24 cellular contexts compared by ENCODE assay signal in genomic region chr1:30727013-30727684, GRCh38. TPM values are rescaled to one million over a fixed set of nuclear protein-coding genes. Genes with fewer than 3 reads are reported as not detected.
A peak's percentile ranks its signal among the peaks of the same experiment; 100 is the strongest.
DNase-seq lines count a peak whose midpoint lies in the region; ATAC-seq and TF ChIP-seq lines count a peak whose summit lies in the region.
"Had no signal": no experiment of that assay in that cellular context is flagged by ENCODE, and none has a peak within 500 bp of the region (broad histone marks: within the 10 kb centered on the region; RNA-seq: fewer than 3 reads in every experiment).

No MANE protein-coding gene starts in this region.

- H3K27ac ChIP-seq in CD4-positive, alpha-beta memory T cell (ENCODE audit: low read depth, low read length): no peak overlapping the region
- H3K27ac ChIP-seq: ascending aorta, lower lobe of right lung had no signal

- no peak overlapping the region for H3K4me3 ChIP-seq in CD4-positive, alpha-beta memory T cell (ENCODE audit: low read length in 2 of 2)
- H3K4me3 ChIP-seq: ascending aorta, lower lobe of right lung had no signal

- H3K9me3 Mint-ChIP-seq in CD4-positive, alpha-beta memory T cell: peaks cover 0 to 2% (median 0%) of the 10 kb centered on the region in 8 donors
- no peaks in the 10 kb centered on the region for H3K9me3 Mint-ChIP-seq in IgD-negative memory B cell
- no peaks in the 10 kb centered on the region for H3K9me3 Mint-ChIP-seq in stimulated activated memory B cell treated with anti-CD40 and anti-IgM and Interleukin-4, amounts not matched to agents 10 μg/mL and 1 μg/mL and 100 μg/mL, for 72 hours
- H3K9me3 Mint-ChIP-seq: HFFc6 had no signal

- CTCF ChIA-PET in CD4-positive, alpha-beta memory T cell (lab: Charles Lee; ENCODE audit: partially characterized antibody): interaction anchor here (0.6 to 14.9 kb wide), 8 partner anchors 7 to 525 kb away, joined by 3 to 687 read pairs (median 4); no protein-coding TSS in a partner anchor
- CTCF ChIA-PET in GM10248 (lab: Yijun Ruan, JAX): interaction anchor here (1.0 to 19.1 kb wide), 8 partner anchors 7 to 202 kb away, joined by 3 to 611 read pairs (median 6); no protein-coding TSS in a partner anchor

- H3K27ac Mint-ChIP-seq in CD4-positive, alpha-beta memory T cell: peak overlapping the region; percentile 25 to 78 (median 48)
- H3K27ac Mint-ChIP-seq in IgD-negative memory B cell: peak overlapping the region in 2 of 3 donors; percentile 63 to 92
- peak overlapping the region; percentile 92 for H3K27ac Mint-ChIP-seq in stimulated activated memory B cell treated with anti-CD40 and anti-IgM and Interleukin-4, amounts not matched to agents 10 μg/mL and 1 μg/mL and 100 μg/mL, for 72 hours
- H3K27ac Mint-ChIP-seq: HFFc6 had no signal

- peak; percentile 16 for TF ChIP-seq POLR2A in erythroblast (IDR thresholded peaks at IDR 0.05; ENCODE audit: low read length)

- intact Hi-C loops in CD4-positive, alpha-beta memory T cell (cut with micrococcal nuclease): no loop called here

- DNase-seq in CD4-positive, alpha-beta memory T cell: no peak
- no peak for DNase-seq in erythroblast (lab: John Stamatoyannopoulos, UW)
- DNase-seq in NCI-H1694 treated with DMSO at 0.1 percent for 48 hours (lab: John Stamatoyannopoulos, UW): no peak
- DNase-seq in GM10248 (ENCODE audit: extremely low spot score): no peak
- DNase-seq in hepatic stellate cell (ENCODE audit: low spot score): no peak
- DNase-seq: activated CD4-positive, alpha-beta T cell treated with anti-CD3 and anti-CD28 coated beads, Interleukin-2, amount 50 U/mL, for 48 hours; central memory CD4-positive, alpha-beta T cell; dermis blood vessel endothelial cell; kidney; lower lobe of right lung; NCI-H1105; NCI-H2081; NCI-H774; nucleus accumbens; RPMI8226; T-helper 9 cell had no signal

- H3K4me3 Mint-ChIP-seq in CD4-positive, alpha-beta memory T cell: no peak overlapping the region
- H3K4me3 Mint-ChIP-seq in IgD-negative memory B cell: no peak overlapping the region
- no peak overlapping the region for H3K4me3 Mint-ChIP-seq in stimulated activated memory B cell treated with anti-CD40 and anti-IgM and Interleukin-4, amounts not matched to agents 10 μg/mL and 1 μg/mL and 100 μg/mL, for 72 hours
- H3K4me3 Mint-ChIP-seq: HFFc6 had no signal

- H3K27me3 Mint-ChIP-seq in CD4-positive, alpha-beta memory T cell: no peaks in the 10 kb centered on the region
- H3K27me3 Mint-ChIP-seq in IgD-negative memory B cell: peaks cover 2% of the 10 kb centered on the region
- H3K27me3 Mint-ChIP-seq in stimulated activated memory B cell treated with anti-CD40 and anti-IgM and Interleukin-4, amounts not matched to agents 10 μg/mL and 1 μg/mL and 100 μg/mL, for 72 hours: no peaks in the 10 kb centered on the region

- ATAC-seq in stimulated activated memory B cell treated with anti-CD40 and anti-IgM and Interleukin-4, amounts not matched to agents 10 μg/mL and 1 μg/mL and 100 μg/mL, for 72 hours: no peak
- ATAC-seq: lower lobe of right lung had no signal

- H3K36me3 ChIP-seq in CD4-positive, alpha-beta memory T cell (ENCODE audit: insufficient read depth, low read length): peaks cover 15% of the 10 kb centered on the region

- H3K4me1 Mint-ChIP-seq in CD4-positive, alpha-beta memory T cell: peaks cover 10 to 31% (median 23%) of the 10 kb centered on the region in 4 donors
- peaks cover 33 to 42% (median 36%) of the 10 kb centered on the region in 3 donors for H3K4me1 Mint-ChIP-seq in IgD-negative memory B cell
- peaks cover 65% of the 10 kb centered on the region for H3K4me1 Mint-ChIP-seq in stimulated activated memory B cell treated with anti-CD40 and anti-IgM and Interleukin-4, amounts not matched to agents 10 μg/mL and 1 μg/mL and 100 μg/mL, for 72 hours

- no peaks in the 10 kb centered on the region for H3K9me3 ChIP-seq in CD4-positive, alpha-beta memory T cell (ENCODE audit: control insufficient read depth in 1 of 2, low read length in 2 of 2)
- H3K9me3 ChIP-seq: ascending aorta, lower lobe of right lung had no signal

- no peaks in the 10 kb centered on the region for H3K27me3 ChIP-seq in CD4-positive, alpha-beta memory T cell (ENCODE audit: insufficient read depth, low read length)
- H3K27me3 ChIP-seq: ascending aorta had no signal

- peaks cover 0 to 31% of the 10 kb centered on the region in 2 donors for H3K36me3 Mint-ChIP-seq in CD4-positive, alpha-beta memory T cell
- peaks cover 1% of the 10 kb centered on the region for H3K36me3 Mint-ChIP-seq in IgD-negative memory B cell
- H3K36me3 Mint-ChIP-seq in stimulated activated memory B cell treated with anti-CD40 and anti-IgM and Interleukin-4, amounts not matched to agents 10 μg/mL and 1 μg/mL and 100 μg/mL, for 72 hours: peaks cover 13% of the 10 kb centered on the region

- POLR2A ChIA-PET in CD4-positive, alpha-beta memory T cell (lab: Charles Lee; ENCODE audit: partially characterized antibody): interaction anchor here (0.8 to 37.5 kb wide), 5 partner anchors 8 to 51 kb away, joined by 3 to 1160 read pairs (median 5); partner anchors contain the start of gene LAPTM5
- POLR2A ChIA-PET in GM10248 (lab: Yijun Ruan, JAX): interaction anchor here (0.7 to 1.5 kb wide), 2 partner anchors 10 to 73 kb away, joined by 4 read pairs; no protein-coding TSS in a partner anchor

- H3K4me1 ChIP-seq in CD4-positive, alpha-beta memory T cell (ENCODE audit: insufficient read depth, low read length): peaks cover 16% of the 10 kb centered on the region
- H3K4me1 ChIP-seq: ascending aorta had no signal

- TF ChIP-seq CTCF in GM10248 (IDR thresholded peaks at IDR 0.05; ENCODE audit: control extremely low read depth, extremely low read depth, low read depth, missing control alignments): no peak

RNA-seq across cellular contexts. Expression of gene MATN1, which starts 3.8 kb away (rescaled TPM):
- under 1 TPM in 1 of 2 experiments, not detected in 1; 0.12 TPM for total RNA-seq in CD4-positive, alpha-beta memory T cell
- polyA plus RNA-seq in CD4-positive, alpha-beta memory T cell: 1 to 10 TPM in 1 of 2 donors, under 1 TPM in 1; 0.53 to 1.2 TPM
- not detected for polyA plus RNA-seq in IgD-negative memory B cell
- total RNA-seq: glomerular endothelial cell, lower lobe of right lung, M059J, pulmonary artery endothelial cell had no signal

RNA-seq across cellular contexts. Expression of gene LAPTM5, which starts 30.4 kb away (rescaled TPM):
- 100 to 1,000 TPM; 587 to 608 TPM for total RNA-seq in CD4-positive, alpha-beta memory T cell
- polyA plus RNA-seq in CD4-positive, alpha-beta memory T cell: 100 to 1,000 TPM; 563 to 851 TPM
- 1,002 TPM for polyA plus RNA-seq in IgD-negative memory B cell
- total RNA-seq: G401 had no signal
